10 cellular contexts compared by ENCODE assay signal in genomic region chr11:555500-556174, GRCh38. TPM values are rescaled to one million over a fixed set of nuclear protein-coding genes. Genes with fewer than 3 reads are reported as not detected.
A peak's percentile ranks its signal among the peaks of the same experiment; 100 is the strongest.
DNase-seq lines count a peak whose midpoint lies in the region; ATAC-seq, FAIRE-seq and TF ChIP-seq lines count a peak whose summit lies in the region.
"Had no signal": no experiment of that assay in that cellular context is flagged by ENCODE, and none has a peak within 500 bp of the region (broad histone marks: within the 10 kb centered on the region; RNA-seq: fewer than 3 reads in every experiment).

No MANE protein-coding gene starts in this region.

- H3K4me3 ChIP-seq in cardiac muscle cell = peak overlapping the region; percentile 33
- H3K4me3 ChIP-seq in keratinocyte (ENCODE audit: control insufficient read depth in 2 of 3, extremely low read depth in 1 of 3, insufficient read depth in 2 of 3, low read depth in 1 of 3, low read length in 3 of 3) = peak overlapping the region in 1 of 3 experiments; percentile 16
- peak overlapping the region in 3 of 4 donors; percentile 5 to 52 (median 34) for H3K4me3 ChIP-seq in transverse colon

- H3K27ac ChIP-seq in cardiac muscle cell (no peak overlapping the region), keratinocyte (ENCODE audit: control insufficient read depth, insufficient read depth, low read length) (no peak overlapping the region), transverse colon (peak overlapping the region in 1 of 4 donors; percentile 4)
- H3K27ac ChIP-seq: adrenal gland had no signal

- no peaks in the 10 kb centered on the region for H3K9me1 ChIP-seq in keratinocyte (ENCODE audit: control insufficient read depth, extremely low read depth, insufficient read depth, low read length)

- H4K20me1 ChIP-seq in keratinocyte (ENCODE audit: control insufficient read depth, extremely low read depth, insufficient read depth, low read length) = no peaks in the 10 kb centered on the region

- no peak overlapping the region for H3K9ac ChIP-seq in keratinocyte (ENCODE audit: control insufficient read depth, extremely low read depth, insufficient read depth, low read length)

- no peak for TF ChIP-seq POLR2A in transverse colon (IDR thresholded peaks at IDR 0.05)

- H3K79me2 ChIP-seq in keratinocyte (ENCODE audit: control insufficient read depth, insufficient read depth, low read length) = no peaks in the 10 kb centered on the region

- no peak for TF ChIP-seq EP300 in transverse colon (IDR thresholded peaks at IDR 0.05; ENCODE audit: low read depth)

- TF ChIP-seq CTCF in cardiac muscle cell (IDR thresholded peaks at IDR 0.05; ENCODE audit: low read depth, low read length) (no peak), activated B cell treated with CpG ODN at 0.5 μM for 24 hours (IDR thresholded peaks at IDR 0.05) (no peak), keratinocyte (optimal IDR thresholded peaks at IDR 0.05 in 1 of 3, IDR thresholded peaks at IDR 0.05 in 1 of 3, conservative IDR thresholded peaks at IDR 0.05 in 1 of 3; ENCODE audit: extremely low read depth in 1 of 3, insufficient read depth in 2 of 3, low read length in 3 of 3) (no peak), transverse colon (IDR thresholded peaks at IDR 0.05) (no peak), D721Med (IDR thresholded peaks at IDR 0.05; ENCODE audit: insufficient read depth, missing control alignments) (no peak)

- no peaks in the 10 kb centered on the region for H3K27me3 Mint-ChIP-seq in activated B cell treated with CpG ODN at 0.5 μM for 24 hours

- ATAC-seq in Right ventricle myocardium superior (ENCODE audit: poor library complexity) (no peak), activated B cell treated with CpG ODN at 0.5 μM for 24 hours (ENCODE audit: low read depth) (peak; percentile 11), HG02981 (IDR thresholded peaks at IDR 0.05; ENCODE audit: unreplicated experiment) (no peak)

- H3K9me3 ChIP-seq in cardiac muscle cell (ENCODE audit: low read depth) (no peaks in the 10 kb centered on the region), keratinocyte (ENCODE audit: control insufficient read depth, low read depth, low read length) (no peaks in the 10 kb centered on the region), transverse colon (no peaks in the 10 kb centered on the region)
- H3K9me3 ChIP-seq: adrenal gland had no signal

- H3K4me1 ChIP-seq in cardiac muscle cell (ENCODE audit: low read depth) = peaks cover 11% of the 10 kb centered on the region
- peaks cover 8% of the 10 kb centered on the region for H3K4me1 ChIP-seq in keratinocyte (ENCODE audit: control insufficient read depth, extremely low read depth, insufficient read depth, low read length)
- H3K4me1 ChIP-seq in transverse colon = peaks cover 20 to 39% (median 30%) of the 10 kb centered on the region in 4 donors

- H3K36me3 Mint-ChIP-seq in activated B cell treated with CpG ODN at 0.5 μM for 24 hours (ENCODE audit: low read depth) = no peaks in the 10 kb centered on the region
- H3K36me3 Mint-ChIP-seq: stimulated activated naive B cell treated with anti-CD40 and anti-IgM and Interleukin-4, amounts not matched to agents 10 μg/mL and 1 μg/mL and 100 μg/mL, for 72 hours had no signal

- H3K9me3 Mint-ChIP-seq in activated B cell treated with CpG ODN at 0.5 μM for 24 hours = no peaks in the 10 kb centered on the region
- H3K9me3 Mint-ChIP-seq: stimulated activated naive B cell treated with anti-CD40 and anti-IgM and Interleukin-4, amounts not matched to agents 10 μg/mL and 1 μg/mL and 100 μg/mL, for 72 hours had no signal

- H3K36me3 ChIP-seq in cardiac muscle cell (no peaks in the 10 kb centered on the region), keratinocyte (ENCODE audit: control insufficient read depth in 2 of 2, extremely low read depth in 1 of 2, insufficient read depth in 2 of 2, low read length in 2 of 2) (no peaks in the 10 kb centered on the region), transverse colon (no peaks in the 10 kb centered on the region)
- H3K36me3 ChIP-seq: adrenal gland had no signal

- intact Hi-C loops in Right ventricle myocardium superior (cut with DNase I) = loop anchor here (10.0 kb wide), 1 partner anchor 169 kb away; no protein-coding TSS in a partner anchor
- intact Hi-C loops in activated B cell treated with CpG ODN at 0.5 μM for 24 hours (cut with micrococcal nuclease) = loop anchor here (1.0 kb wide), 6 partner anchors 18 to 210 kb away; partner anchors contain the start of genes LRRC56 and PHRF1
- intact Hi-C loops in transverse colon (cut with DNase I; ENCODE audit: low total_unique reads) = loop anchor here (5.0 kb wide), 1 partner anchor 167 kb away; no protein-coding TSS in a partner anchor

- no peak overlapping the region for H3K27ac Mint-ChIP-seq in activated B cell treated with CpG ODN at 0.5 μM for 24 hours

- no peak overlapping the region for H3K4me3 Mint-ChIP-seq in activated B cell treated with CpG ODN at 0.5 μM for 24 hours

- dilution Hi-C loops in keratinocyte (cut with MboI; ENCODE audit: extremely low pct_ligation_motif_present, low sequenced_read_pairs) = no loop called here

- CTCF ChIA-PET in activated B cell treated with CpG ODN at 0.5 μM for 24 hours (lab: Charles Lee) = interaction anchor here (1.0 to 2.2 kb wide), 9 partner anchors 8 to 167 kb away, joined by 3 to 24 read pairs (median 4); partner anchors contain the start of gene PHRF1

- H3K27me3 ChIP-seq in cardiac muscle cell (peaks cover 39% of the 10 kb centered on the region), keratinocyte (ENCODE audit: control insufficient read depth, extremely low read depth, insufficient read depth, low read length) (peaks cover 31% of the 10 kb centered on the region), transverse colon (peaks cover 56% of the 10 kb centered on the region)

- FAIRE-seq in keratinocyte (lab: Jason Lieb, UNC) = no peak
- FAIRE-seq in D721Med (lab: Jason Lieb, UNC) = no peak

- no peak overlapping the region for H2AFZ ChIP-seq in keratinocyte (ENCODE audit: control insufficient read depth, low read length)

- 2% methylated on average over 56 of the region's 88 CpGs; no CpG with 5 or more reads in 1 of the 2 donors for WGBS in transverse colon (ENCODE audit: low coverage in 1 of 2), 2 donors

- peaks cover 11% of the 10 kb centered on the region for H3K4me1 Mint-ChIP-seq in activated B cell treated with CpG ODN at 0.5 μM for 24 hours

- no peak for DNase-seq in cardiac muscle cell (ENCODE audit: low read depth in 1 of 2, low spot score in 1 of 2)
- DNase-seq in Right ventricle myocardium superior = no peak
- DNase-seq in activated B cell treated with CpG ODN at 0.5 μM for 24 hours = no peak
- no peak for DNase-seq in keratinocyte (ENCODE audit: low read depth, low spot score)
- no peak for DNase-seq in transverse colon
- no peak for DNase-seq in anterior cingulate cortex (lab: John Stamatoyannopoulos, UW)
- no peak for DNase-seq in D721Med (ENCODE audit: insufficient read length, low spot score)
- DNase-seq: stimulated activated naive B cell treated with anti-CD40 and anti-IgM and Interleukin-4, amounts not matched to agents 10 μg/mL and 1 μg/mL and 100 μg/mL, for 72 hours had no signal

- H3K4me2 ChIP-seq in keratinocyte (ENCODE audit: control insufficient read depth, extremely low read depth, insufficient read depth, low read depth, low read length) = peak overlapping the region; percentile 45

- in situ Hi-C loops in transverse colon (cut with MboI; ENCODE audit: low pct_ligation_motif_present in 1 of 4, low pct_unique_long_range_greater_than_20kb in 1 of 4, low sequenced_read_pairs in 3 of 4) = no loop called here

- POLR2A ChIA-PET in activated B cell treated with CpG ODN at 0.5 μM for 24 hours (lab: Charles Lee) = interaction anchor here (0.6 to 3.4 kb wide), 14 partner anchors 13 to 326 kb away, joined by 3 to 22 read pairs (median 8); partner anchors contain the start of genes DEAF1, HRAS, IRF7 and LRRC56

RNA-seq across cellular contexts. Expression of gene LMNTD2, which starts 4.9 kb away (rescaled TPM):
- 12.3 and 21.1 TPM in 2 replicates for total RNA-seq in cardiac muscle cell
- polyA plus RNA-seq in cardiac muscle cell = 18.4 and 18.8 TPM in 2 replicates
- total RNA-seq in Right ventricle myocardium superior = 0.22 TPM
- 8.6 and 9.1 TPM in 2 replicates for total RNA-seq in activated B cell treated with CpG ODN at 0.5 μM for 24 hours
- polyA plus RNA-seq in keratinocyte = 0.94 to 1.5 TPM (median 1.2 TPM) in 3 replicates
- 1.7 TPM for polyA plus RNA-seq in keratinocyte (2011; ENCODE audit: low read depth)
- polyA plus RNA-seq in keratinocyte (2011; cell fraction: cytosol; rRNA removed) = 0.13 and 0.73 TPM in 2 replicates
- 4.6 and 7.2 TPM in 2 replicates for polyA plus RNA-seq in keratinocyte (2011; cell fraction: nucleus; rRNA removed)
- polyA plus RNA-seq in keratinocyte (2012; ENCODE audit: low replicate concordance) = 0.81 and 1.4 TPM in 2 replicates
- 0.13 to 0.58 TPM (median 0.49 TPM) in 3 replicates for polyA minus RNA-seq in keratinocyte
- 1.2 TPM for polyA minus RNA-seq in keratinocyte (2011; cell fraction: cytosol; rRNA and poly(A)+ RNA removed)
- polyA minus RNA-seq in keratinocyte (2011; cell fraction: nucleus; rRNA and poly(A)+ RNA removed) = 0.31 and 1.2 TPM in 2 replicates
- 10 to 100 TPM; 14.8 to 89.0 (median 16.6) TPM for total RNA-seq in transverse colon

RNA-seq across cellular contexts. Expression of gene RASSF7, which starts 5.1 kb away (rescaled TPM):
- total RNA-seq in cardiac muscle cell (47.8 and 49.5 TPM in 2 replicates), Right ventricle myocardium superior (4.4 TPM), activated B cell treated with CpG ODN at 0.5 μM for 24 hours (14.2 and 14.9 TPM in 2 replicates), transverse colon (100 to 1,000 TPM; 131 to 247 (median 213) TPM)
- polyA plus RNA-seq in cardiac muscle cell (49.6 and 66.7 TPM in 2 replicates), keratinocyte (23.1 to 63.6 TPM (median 24.3 TPM) in 3 replicates)
- polyA plus RNA-seq in keratinocyte (2011; ENCODE audit: low read depth) = 11.0 TPM
- 11.0 and 33.6 TPM in 2 replicates for polyA plus RNA-seq in keratinocyte (2011; cell fraction: cytosol; rRNA removed)
- 91.2 and 106 TPM in 2 replicates for polyA plus RNA-seq in keratinocyte (2011; cell fraction: nucleus; rRNA removed)
- polyA plus RNA-seq in keratinocyte (2012; ENCODE audit: low replicate concordance) = 23.0 and 32.2 TPM in 2 replicates
- polyA minus RNA-seq in keratinocyte = 10.4 to 19.1 TPM (median 15.0 TPM) in 3 replicates
- polyA minus RNA-seq in keratinocyte (2011; cell fraction: cytosol; rRNA and poly(A)+ RNA removed) = 56.2 TPM
- polyA minus RNA-seq in keratinocyte (2011; cell fraction: nucleus; rRNA and poly(A)+ RNA removed) = 30.8 and 35.3 TPM in 2 replicates

RNA-seq across cellular contexts. Expression of gene LRRC56, which starts 18.3 kb away (rescaled TPM):
- total RNA-seq in cardiac muscle cell (2.6 and 4.5 TPM in 2 replicates), Right ventricle myocardium superior (0.13 TPM), activated B cell treated with CpG ODN at 0.5 μM for 24 hours (7.1 and 7.9 TPM in 2 replicates), transverse colon (1 to 10 TPM; 2.3 to 8.4 (median 3.1) TPM)
- polyA plus RNA-seq in cardiac muscle cell (2.5 and 3.4 TPM in 2 replicates), keratinocyte (0.14 to 0.44 TPM (median 0.28 TPM) in 3 replicates)
- not detected for polyA plus RNA-seq in keratinocyte (2011; ENCODE audit: low read depth)
- 0.09 and 0.18 TPM in 2 replicates for polyA plus RNA-seq in keratinocyte (2011; cell fraction: cytosol; rRNA removed)
- 0.53 and 1.1 TPM in 2 replicates for polyA plus RNA-seq in keratinocyte (2011; cell fraction: nucleus; rRNA removed)
- 0.39 and 0.45 TPM in 2 replicates for polyA plus RNA-seq in keratinocyte (2012; ENCODE audit: low replicate concordance)
- 0.26 to 0.38 TPM (median 0.30 TPM) in 3 replicates for polyA minus RNA-seq in keratinocyte
- polyA minus RNA-seq in keratinocyte (2011; cell fraction: cytosol; rRNA and poly(A)+ RNA removed) = not detected
- 0.23 and 0.63 TPM in 2 replicates for polyA minus RNA-seq in keratinocyte (2011; cell fraction: nucleus; rRNA and poly(A)+ RNA removed)

RNA-seq across cellular contexts. Expression of gene HRAS, which starts 20.3 kb away (rescaled TPM):
- total RNA-seq in cardiac muscle cell = 49.6 and 63.1 TPM in 2 replicates
- polyA plus RNA-seq in cardiac muscle cell = 60.0 and 97.8 TPM in 2 replicates
- total RNA-seq in Right ventricle myocardium superior = 60.5 TPM
- 37.2 and 43.9 TPM in 2 replicates for total RNA-seq in activated B cell treated with CpG ODN at 0.5 μM for 24 hours
- 112 to 164 TPM (median 122 TPM) in 3 replicates for polyA plus RNA-seq in keratinocyte
- 109 TPM for polyA plus RNA-seq in keratinocyte (2011; ENCODE audit: low read depth)
- polyA plus RNA-seq in keratinocyte (2011; cell fraction: cytosol; rRNA removed) = 105 and 178 TPM in 2 replicates
- polyA plus RNA-seq in keratinocyte (2011; cell fraction: nucleus; rRNA removed) = 175 and 179 TPM in 2 replicates
- 115 and 238 TPM in 2 replicates for polyA plus RNA-seq in keratinocyte (2012; ENCODE audit: low replicate concordance)
- polyA minus RNA-seq in keratinocyte = 143 to 287 TPM (median 170 TPM) in 3 replicates
- 122 TPM for polyA minus RNA-seq in keratinocyte (2011; cell fraction: cytosol; rRNA and poly(A)+ RNA removed)
- 24.8 and 25.6 TPM in 2 replicates for polyA minus RNA-seq in keratinocyte (2011; cell fraction: nucleus; rRNA and poly(A)+ RNA removed)
- total RNA-seq in transverse colon = 10 to 100 TPM; 31.0 to 57.1 (median 33.9) TPM

RNA-seq across cellular contexts. Expression of gene PHRF1, which starts 20.6 kb away (rescaled TPM):
- 36.4 and 48.0 TPM in 2 replicates for total RNA-seq in cardiac muscle cell
- polyA plus RNA-seq in cardiac muscle cell = 17.8 and 22.8 TPM in 2 replicates
- total RNA-seq in Right ventricle myocardium superior = 16.5 TPM
- 42.7 and 49.6 TPM in 2 replicates for total RNA-seq in activated B cell treated with CpG ODN at 0.5 μM for 24 hours
- polyA plus RNA-seq in keratinocyte = 10.7 to 15.2 TPM (median 13.7 TPM) in 3 replicates
- 8.8 TPM for polyA plus RNA-seq in keratinocyte (2011; ENCODE audit: low read depth)
- 5.8 and 13.6 TPM in 2 replicates for polyA plus RNA-seq in keratinocyte (2011; cell fraction: cytosol; rRNA removed)
- 27.9 and 36.6 TPM in 2 replicates for polyA plus RNA-seq in keratinocyte (2011; cell fraction: nucleus; rRNA removed)
- polyA plus RNA-seq in keratinocyte (2012; ENCODE audit: low replicate concordance) = 10.3 and 23.2 TPM in 2 replicates
- polyA minus RNA-seq in keratinocyte = 10.0 to 29.1 TPM (median 12.6 TPM) in 3 replicates
- 18.0 TPM for polyA minus RNA-seq in keratinocyte (2011; cell fraction: cytosol; rRNA and poly(A)+ RNA removed)
- polyA minus RNA-seq in keratinocyte (2011; cell fraction: nucleus; rRNA and poly(A)+ RNA removed) = 32.3 and 38.0 TPM in 2 replicates
- 10 to 100 TPM; 28.4 to 60.6 (median 43.2) TPM for total RNA-seq in transverse colon
